Comparison of ENCODE assay signal across 31 cellular contexts in the genomic region with DNA sequence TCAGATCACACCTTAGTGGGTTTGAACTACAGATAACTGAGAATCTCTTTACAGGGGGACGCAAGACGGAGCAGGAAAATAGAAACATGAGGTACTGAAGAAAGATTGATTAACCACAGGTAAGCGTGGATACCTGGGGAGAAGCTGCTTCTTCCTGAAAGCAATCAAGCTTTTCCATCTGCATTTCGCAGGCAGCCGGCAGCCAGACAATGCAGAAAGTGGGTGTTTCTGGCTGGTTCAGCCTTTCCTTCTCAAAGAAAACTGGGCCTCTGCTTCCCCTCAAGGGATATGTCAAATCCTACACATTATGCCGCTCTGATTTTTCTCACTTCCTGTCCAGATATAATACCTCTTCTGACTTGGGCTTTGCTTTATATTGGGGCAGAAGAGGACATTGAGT. TPM values are rescaled to one million over a fixed set of nuclear protein-coding genes. Genes with fewer than 3 reads are reported as not detected.
A peak's percentile ranks its signal among the peaks of the same experiment; 100 is the strongest.
DNase-seq lines count a peak whose midpoint lies in the region; ATAC-seq, FAIRE-seq and TF ChIP-seq lines count a peak whose summit lies in the region.
"Had no signal": no experiment of that assay in that cellular context is flagged by ENCODE, and none has a peak within 500 bp of the region (broad histone marks: within the 10 kb centered on the region; RNA-seq: fewer than 3 reads in every experiment).

No MANE protein-coding gene starts in this region.

- in situ Hi-C loops in GM12878 (cut with MboI): no loop called here

- peak; percentile 45 for ATAC-seq in GM23338
- 0 out of 3 replicates have a peak, but pooled peaks have one; percentile 21 for ATAC-seq in GM12878
- ATAC-seq: A549, Right ventricle myocardium inferior had no signal

- H2AFZ ChIP-seq in GM23338 (peak overlapping the region; percentile 6; the same call in 1 of the 2 replicates), GM12878 (ENCODE audit: control insufficient read depth, low read depth, low read length) (no peak overlapping the region), smooth muscle cell (ENCODE audit: low read depth) (peak overlapping the region; percentile 38)

- H3K27me3 ChIP-seq in GM23338 (ENCODE audit: insufficient read depth) (no peaks in the 10 kb centered on the region), GM12878 (replicated peaks in 1 of 2; ENCODE audit: control insufficient read depth in 2 of 2, insufficient read depth in 2 of 2, low read length in 1 of 2) (no peaks in the 10 kb centered on the region; a peak in 1 of 4 replicates), smooth muscle cell (ENCODE audit: low read depth) (no peaks in the 10 kb centered on the region)
- H3K27me3 ChIP-seq: BE2C had no signal

- H3F3A ChIP-seq in GM23338 (replicated peaks; ENCODE audit: low read depth) (no peaks in the 10 kb centered on the region), smooth muscle cell (ENCODE audit: low read depth) (no peaks in the 10 kb centered on the region)

- intact Hi-C loops in GM12878 (cut with micrococcal nuclease; ENCODE audit: unreplicated experiment): no loop called here
- intact Hi-C loops in kidney (cut with DNase I): no loop called here

- TF ChIP-seq POLR2A in GM12878 (IDR thresholded peaks at IDR 0.05; ENCODE audit: low read depth, low read length): no peak

- H3K4me3 ChIP-seq in GM23338: no peak overlapping the region
- H3K4me3 ChIP-seq in GM12878: no peak overlapping the region
- no peak overlapping the region for H3K4me3 ChIP-seq in kidney (ENCODE audit: low read length in 2 of 2)
- no peak overlapping the region for H3K4me3 ChIP-seq in smooth muscle cell
- H3K4me3 ChIP-seq: A549 had no signal

- H4K20me1 ChIP-seq in GM23338 (replicated peaks; ENCODE audit: insufficient read depth) (no peaks in the 10 kb centered on the region), GM12878 (ENCODE audit: control insufficient read depth, insufficient read depth) (no peaks in the 10 kb centered on the region), smooth muscle cell (ENCODE audit: low read depth) (no peaks in the 10 kb centered on the region)

- no peak for TF ChIP-seq RAD21 in GM12878 (IDR thresholded peaks at IDR 0.05; ENCODE audit: insufficient read depth, low read depth, low read length)

- TF ChIP-seq CTCF in GM23338 (conservative IDR thresholded peaks at IDR 0.05; ENCODE audit: low read depth in 2 of 2) (no peak), GM12878 (IDR thresholded peaks at IDR 0.05 in 2 of 3, conservative IDR thresholded peaks at IDR 0.05 in 1 of 3; ENCODE audit: control insufficient read depth in 2 of 3, extremely low read depth in 1 of 3, insufficient read depth in 1 of 3, low read depth in 3 of 3, low read length in 3 of 3) (no peak), kidney (IDR thresholded peaks at IDR 0.05; ENCODE audit: borderline replicate concordance, extremely low read depth, insufficient read depth) (no peak), smooth muscle cell (IDR thresholded peaks at IDR 0.05; ENCODE audit: borderline replicate concordance, insufficient read depth, poor library complexity, severe bottlenecking) (no peak)

- RAD21 ChIA-PET in GM12878 (lab: Charles Lee; ENCODE audit: unreplicated experiment): interaction anchor here (0.8 kb wide), 1 partner anchor 163 kb away, joined by 3 read pairs; no protein-coding TSS in a partner anchor

- peak overlapping the region; percentile 36; the same call in 1 of the 2 replicates for H3K27ac Mint-ChIP-seq in GM23338
- H3K27ac Mint-ChIP-seq: CD4-positive, alpha-beta T cell had no signal

- H3K4me1 ChIP-seq in GM23338 (ENCODE audit: insufficient read depth) (peaks cover 24% of the 10 kb centered on the region; the same call in 1 of the 2 replicates), GM12878 (ENCODE audit: control insufficient read depth, insufficient read depth, low read length) (no peaks in the 10 kb centered on the region), kidney (ENCODE audit: control insufficient read depth in 1 of 2, insufficient read depth in 1 of 2, low read depth in 1 of 2, low read length in 2 of 2) (peaks cover 0 to 3% of the 10 kb centered on the region in 2 donors), smooth muscle cell (ENCODE audit: low read depth) (no peaks in the 10 kb centered on the region)
- H3K4me1 ChIP-seq: A549, BE2C, Caco-2 had no signal

- H3K36me3 Mint-ChIP-seq in GM23338 (ENCODE audit: low read depth): no peaks in the 10 kb centered on the region

- DNase-seq in GM23338 (ENCODE audit: low spot score) (peak; percentile 42), GM12878 (ENCODE audit: low read depth, low spot score) (no peak), kidney (peak; percentile 26), smooth muscle cell (lab: John Stamatoyannopoulos, UW; ENCODE audit: unreplicated experiment) (no peak), COLO829 (ENCODE audit: low spot score) (no peak), NAMALWA (ENCODE audit: low spot score) (no peak)
- no peak for DNase-seq in stimulated activated CD4-positive, alpha-beta T cell treated with anti-CD3 and anti-CD28 coated beads, Interleukin-2, amount 100 ng/mL, for 24 hours
- DNase-seq: BE2C; Caco-2; CD4-positive, alpha-beta T cell; DMS 273 treated with DMSO at 0.1 percent for 48 hours; DMS79 treated with DMSO at 0.1 percent for 48 hours; GOT3; IMR-90; MV-4-11; NCI-H1417; NCI-H1694 treated with DMSO at 0.1 percent for 48 hours; NCI-H2081 treated with DMSO at 0.1 percent for 48 hours; NCI-H2171 treated with DMSO at 0.1 percent for 48 hours; NCI-H446; NCI-H526; OCI-M1 had no signal

- 50% methylated on average over 6 of the region's 6 CpGs for WGBS in GM12878 (ENCODE audit: insufficient coverage, insufficient replicate concordance, low lambda C conversion rate, missing lambda C conversion rate)
- 50% methylated on average over 6 of the region's 6 CpGs for WGBS in smooth muscle cell (ENCODE audit: low lambda C conversion rate)

- H3K36me3 ChIP-seq in GM23338 (ENCODE audit: insufficient read depth) (no peaks in the 10 kb centered on the region), GM12878 (ENCODE audit: control insufficient read depth in 2 of 2, insufficient read depth in 2 of 2, low read length in 1 of 2) (no peaks in the 10 kb centered on the region), kidney (ENCODE audit: control insufficient read depth in 1 of 2, insufficient read depth in 2 of 2, low read length in 2 of 2) (no peaks in the 10 kb centered on the region), smooth muscle cell (ENCODE audit: low read depth) (no peaks in the 10 kb centered on the region)
- H3K36me3 ChIP-seq: BE2C had no signal

- POLR2A ChIA-PET in GM12878 (lab: Charles Lee): no interaction called here

- no peaks in the 10 kb centered on the region for H3K27me3 Mint-ChIP-seq in GM23338 (ENCODE audit: insufficient read depth, low read depth, poor library complexity)

- no peaks in the 10 kb centered on the region for H3K9me3 Mint-ChIP-seq in GM23338
- H3K9me3 Mint-ChIP-seq: CD4-positive, alpha-beta T cell had no signal

- H3K79me2 ChIP-seq in GM23338 (replicated peaks; ENCODE audit: insufficient read depth): no peaks in the 10 kb centered on the region
- H3K79me2 ChIP-seq in GM12878 (ENCODE audit: control insufficient read depth, insufficient read depth, low read length): no peaks in the 10 kb centered on the region
- no peaks in the 10 kb centered on the region for H3K79me2 ChIP-seq in smooth muscle cell (ENCODE audit: low read depth)

- no peaks in the 10 kb centered on the region for H3K9me3 ChIP-seq in GM12878 (replicated peaks; ENCODE audit: control insufficient read depth, insufficient read depth, low read length)
- H3K9me3 ChIP-seq in kidney (ENCODE audit: control insufficient read depth in 1 of 2, low read length in 2 of 2): no peaks in the 10 kb centered on the region
- no peaks in the 10 kb centered on the region for H3K9me3 ChIP-seq in smooth muscle cell (replicated peaks; ENCODE audit: low read depth)
- H3K9me3 ChIP-seq: A549, BE2C, Caco-2 had no signal

- H3K4me2 ChIP-seq in GM23338 (peak overlapping the region; percentile 24), GM12878 (ENCODE audit: control insufficient read depth, insufficient read depth) (no peak overlapping the region), smooth muscle cell (no peak overlapping the region)
- H3K4me2 ChIP-seq: A549 had no signal

- SMC1A ChIA-PET in GM12878 (lab: Charles Lee; ENCODE audit: uncharacterized antibody, unreplicated experiment): interaction anchor here (1.0 to 1.2 kb wide), 2 partner anchors 194 to 267 kb away, joined by 3 read pairs; no protein-coding TSS in a partner anchor

- peaks cover 35% of the 10 kb centered on the region for H3K4me1 Mint-ChIP-seq in GM23338

- TF ChIP-seq EP300 in GM12878 (IDR thresholded peaks at IDR 0.05; ENCODE audit: borderline replicate concordance in 1 of 2, control insufficient read depth in 1 of 2, low read depth in 2 of 2, low read length in 2 of 2): no peak

- H3K27ac ChIP-seq in GM23338 (ENCODE audit: low read depth) (no peak overlapping the region), GM12878 (ENCODE audit: control insufficient read depth, insufficient read depth) (no peak overlapping the region), kidney (ENCODE audit: low read depth in 2 of 2, low read length in 2 of 2) (no peak overlapping the region), smooth muscle cell (ENCODE audit: low read depth) (no peak overlapping the region)
- H3K27ac ChIP-seq: A549, HL-60 had no signal

- BruUV-seq in GM12878 (replicated peaks; lab: Mats Ljungman, UMichigan): no TSS peak

- no peaks in the 10 kb centered on the region for H3K9me2 ChIP-seq in GM23338 (ENCODE audit: insufficient read depth)

- CTCF ChIA-PET in GM12878 (lab: Yijun Ruan, JAX): interaction anchor here (0.8 to 0.9 kb wide), 2 partner anchors 10 to 13 kb away, joined by 3 read pairs; no protein-coding TSS in a partner anchor

- H3K9ac ChIP-seq in GM12878 (ENCODE audit: control insufficient read depth, insufficient read depth, low read length): no peak overlapping the region
- peak overlapping the region in 1 of 2 donors; percentile 29 for H3K9ac ChIP-seq in kidney (ENCODE audit: low read length in 2 of 2)
- H3K9ac ChIP-seq in smooth muscle cell (ENCODE audit: low read depth): no peak overlapping the region

- H3K4me3 Mint-ChIP-seq in GM23338: no peak overlapping the region; the same call in 2 of the 3 replicates
- H3K4me3 Mint-ChIP-seq: CD4-positive, alpha-beta T cell had no signal

- FAIRE-seq in GM12878 (lab: Jason Lieb, UNC): no peak
- no peak for FAIRE-seq in kidney (lab: Jason Lieb, UNC)
- FAIRE-seq: A549, GM12891, RCC 7860 had no signal

RNA-seq across cellular contexts. Expression of a gene that starts 39.1 kb away (rescaled TPM):
- 5.9 and 7.2 TPM in 2 replicates for total RNA-seq in GM23338 (2014; rRNA removed; shearing (Covaris generic))
- polyA plus RNA-seq in GM23338 (2016; fragmentation: Nextera tagmentation; extraction: Ambion mirVana): 3.0 and 5.4 TPM in 2 replicates
- not detected in 2 replicates for total RNA-seq in GM12878 (2013; cell fraction: nucleolus; rRNA removed)
- not detected in 2 replicates for total RNA-seq in GM12878 (2014; rRNA removed)
- total RNA-seq in GM12878 (2014; rRNA removed; fragmentation: Illumina TruSeq; extraction: Trizol): 0.27 and 0.28 TPM in 2 replicates
- not detected in 2 replicates for total RNA-seq in GM12878 (2021)
- not detected for polyA plus RNA-seq in GM12878 (2011; ENCODE audit: low read depth)
- polyA plus RNA-seq in GM12878 (2011; rRNA removed): 0.39 and 0.48 TPM in 2 replicates
- polyA plus RNA-seq in GM12878 (2011; cell fraction: cytosol; rRNA removed): 0.18 and 0.27 TPM in 2 replicates
- 0.72 and 1.1 TPM in 2 replicates for polyA plus RNA-seq in GM12878 (2011; cell fraction: nucleus; rRNA removed)
- polyA plus RNA-seq in GM12878 (2012): not detected in 2 replicates
- polyA plus RNA-seq in GM12878 (2014; fragmentation: Illumina TruSeq; extraction: Trizol): not detected in 2 replicates
- under 1 TPM in 1 of 2 experiments, not detected in 1; 0.09 TPM for polyA plus RNA-seq in GM12878 (2014; fragmentation: Nextera tagmentation; extraction: Ambion mirVana)
- polyA plus RNA-seq in GM12878 (2014; rRNA removed): 0.06 TPM in 1 of 2 replicates, not detected in the other
- polyA plus RNA-seq in GM12878 (2016; fragmentation: Nextera tagmentation; extraction: Ambion mirVana): not detected
- 1.6 and 1.8 TPM in 2 replicates for polyA minus RNA-seq in GM12878 (2011; rRNA and poly(A)+ RNA removed)
- polyA minus RNA-seq in GM12878 (2011; cell fraction: cytosol; rRNA and poly(A)+ RNA removed): not detected in 2 replicates
- 1.9 and 3.8 TPM in 2 replicates for polyA minus RNA-seq in GM12878 (2011; cell fraction: nucleus; rRNA and poly(A)+ RNA removed)
- 9.4 TPM for total RNA-seq in kidney
- 2.8 TPM for polyA plus RNA-seq in kidney (ENCODE audit: insufficient read depth, low read depth, low replicate concordance)
- not detected in 2 replicates for total RNA-seq in smooth muscle cell
- 0.58 TPM in 1 of 2 replicates, not detected in the other for polyA plus RNA-seq in smooth muscle cell
- total RNA-seq: Caco-2; CD4-positive, alpha-beta T cell; HT-29; M059J; SK-MEL-5; T-helper 1 cell treated with Interleukin-12 subunit alpha and Interleukin-12 subunit beta and Interleukin-4 antibody, amounts not matched to agents 30 ng/mL and 1 ng/mL, for 36 hours had no signal
- polyA plus RNA-seq: A549 had no signal

Comparison
In these comparisons a context has a peak if more than half of its experiments do, and no peak if none do; other contexts are left out.
1. DNase-seq: peak in GM23338 (single experiment) and kidney (single experiment); none in GM12878 (single experiment), smooth muscle cell (single experiment), stimulated activated CD4-positive, alpha-beta T cell treated with anti-CD3 and anti-CD28 coated beads, Interleukin-2, amount 100 ng/mL, for 24 hours (0 of 2), COLO829 (single experiment) and NAMALWA (single experiment).